Comparison of ENCODE assay signal across 17 cellular contexts in the genomic region with DNA sequence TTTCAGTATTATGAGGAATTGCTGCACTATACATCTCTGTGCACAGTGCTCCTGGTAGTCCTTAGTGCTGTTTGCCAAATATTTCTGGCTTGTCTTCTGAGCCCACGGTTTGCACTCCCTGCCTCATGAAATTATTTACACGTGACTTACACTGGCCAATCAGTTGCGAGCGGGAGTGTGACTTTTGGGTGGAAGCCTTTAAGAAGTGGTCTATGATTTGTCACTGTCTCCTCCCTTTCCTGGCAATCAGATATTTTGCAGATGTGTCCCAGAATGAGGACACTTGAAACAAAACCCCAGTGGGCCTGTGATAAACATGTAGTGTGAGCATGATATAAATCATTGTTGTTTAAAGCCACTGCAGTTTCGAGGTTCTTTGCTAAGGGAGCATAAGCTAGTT. TPM values are rescaled to one million over a fixed set of nuclear protein-coding genes. Genes with fewer than 3 reads are reported as not detected.
DNase-seq lines count a peak whose midpoint lies in the region; ATAC-seq and TF ChIP-seq lines count a peak whose summit lies in the region.
"Had no signal": no experiment of that assay in that cellular context is flagged by ENCODE, and none has a peak within 500 bp of the region (broad histone marks: within the 10 kb centered on the region; RNA-seq: fewer than 3 reads in every experiment).

No MANE protein-coding gene starts in this region.

- H3K36me3 ChIP-seq in left lung = peaks cover 0 to 32% of the 10 kb centered on the region in 2 donors
- H3K36me3 ChIP-seq: brain microvascular endothelial cell had no signal

- DNase-seq in AG08396 (ENCODE audit: low spot score) (peak; percentile 53), choroid plexus epithelial cell (ENCODE audit: low read depth) (peak; percentile 29), left lung (no peak), COLO829 (ENCODE audit: low spot score) (no peak), NCI-H1694 treated with DMSO at 0.1 percent for 48 hours (lab: John Stamatoyannopoulos, UW) (no peak)
- DNase-seq: activated CD4-positive, alpha-beta T cell treated with anti-CD3 and anti-CD28 coated beads, Interleukin-2, amount 10 ng/mL, durations not matched to agents 24 days and 14 days; brain microvascular endothelial cell; dermis blood vessel endothelial cell; KG1; nucleus accumbens; Peyer's patch; stimulated activated CD4-positive, alpha-beta T cell treated with anti-CD3 and anti-CD28 coated beads, Interleukin-4, amount 100 ng/mL, for 24 hours had no signal

- no peaks in the 10 kb centered on the region for H3K9me3 ChIP-seq in left lung
- H3K9me3 ChIP-seq: Peyer's patch had no signal

- no peak for TF ChIP-seq CTCF in choroid plexus epithelial cell (conservative IDR thresholded peaks at IDR 0.05; ENCODE audit: low read depth, low read length)
- no peak for TF ChIP-seq CTCF in left lung (IDR thresholded peaks at IDR 0.05)

- no peak for TF ChIP-seq EP300 in Ishikawa (IDR thresholded peaks at IDR 0.05; ENCODE audit: borderline replicate concordance)

- no peaks in the 10 kb centered on the region for H3K27me3 ChIP-seq in left lung
- H3K27me3 ChIP-seq: brain microvascular endothelial cell, Peyer's patch had no signal

- H3K4me3 ChIP-seq in choroid plexus epithelial cell (ENCODE audit: low read depth, low read length) = no peak overlapping the region
- no peak overlapping the region for H3K4me3 ChIP-seq in left lung
- H3K4me3 ChIP-seq: Peyer's patch had no signal

- ATAC-seq in left lung = peak; percentile 33
- ATAC-seq in HG02763 (IDR thresholded peaks at IDR 0.05; ENCODE audit: unreplicated experiment) = no peak
- no peak for ATAC-seq in GM18520 (IDR thresholded peaks at IDR 0.05; ENCODE audit: unreplicated experiment)

- intact Hi-C loops in left lung (cut with DNase I) = no loop called here

- H3K27ac ChIP-seq in left lung = no peak overlapping the region
- H3K27ac ChIP-seq: brain microvascular endothelial cell, epithelial cell of prostate, Peyer's patch had no signal

- no peak for TF ChIP-seq RAD21 in Ishikawa (IDR thresholded peaks at IDR 0.05; ENCODE audit: low read depth)

- peaks cover 0 to 18% of the 10 kb centered on the region in 2 donors for H3K4me1 ChIP-seq in left lung

TF ChIP-seq in Ishikawa, 13 proteins besides CTCF, POLR2A, EP300 and RAD21:
- TF ChIP-seq, protein P1, sequence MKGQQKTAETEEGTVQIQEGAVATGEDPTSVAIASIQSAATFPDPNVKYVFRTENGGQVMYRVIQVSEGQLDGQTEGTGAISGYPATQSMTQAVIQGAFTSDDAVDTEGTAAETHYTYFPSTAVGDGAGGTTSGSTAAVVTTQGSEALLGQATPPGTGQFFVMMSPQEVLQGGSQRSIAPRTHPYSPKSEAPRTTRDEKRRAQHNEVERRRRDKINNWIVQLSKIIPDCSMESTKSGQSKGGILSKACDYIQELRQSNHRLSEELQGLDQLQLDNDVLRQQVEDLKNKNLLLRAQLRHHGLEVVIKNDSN (IDR thresholded peaks at IDR 0.05) = peak; percentile 49
- TF ChIP-seq ZBTB7A (IDR thresholded peaks at IDR 0.05; ENCODE audit: low read depth) = no peak

RNA-seq across cellular contexts. Expression of a gene that starts 11.8 kb away (rescaled TPM):
- 10 to 100 TPM in 1 of 2 donors, 1 to 10 TPM in 1; 9.0 to 20.8 TPM for total RNA-seq in left lung
- total RNA-seq: G401 had no signal

RNA-seq across cellular contexts. Expression of a gene that starts 33.0 kb away (rescaled TPM):
- 10 to 100 TPM; 25.8 to 27.6 TPM for total RNA-seq in left lung

RNA-seq across cellular contexts. Expression of a gene that starts 59.5 kb away (rescaled TPM):
- 100 to 1,000 TPM in 1 of 2 donors, 10 to 100 TPM in 1; 95.3 to 121 TPM for total RNA-seq in left lung

Comparison
In these comparisons a context has a peak if more than half of its experiments do, and no peak if none do; other contexts are left out.
1. DNase-seq: peak in AG08396 (single experiment) and choroid plexus epithelial cell (single experiment); none in left lung (0 of 2), COLO829 (single experiment) and NCI-H1694 treated with DMSO at 0.1 percent for 48 hours (single experiment).